15 cellular contexts compared by ENCODE assay signal in genomic region chr7:151012031-151012692, GRCh38. TPM values are rescaled to one million over a fixed set of nuclear protein-coding genes. Genes with fewer than 3 reads are reported as not detected.
DNase-seq lines count a peak whose midpoint lies in the region; ATAC-seq, FAIRE-seq and TF ChIP-seq lines count a peak whose summit lies in the region.
"Had no signal": no experiment of that assay in that cellular context is flagged by ENCODE, and none has a peak within 500 bp of the region (broad histone marks: within the 10 kb centered on the region; RNA-seq: fewer than 3 reads in every experiment).

No MANE protein-coding gene starts in this region.

- no peak for FAIRE-seq in kidney (lab: Jason Lieb, UNC)
- FAIRE-seq: colon had no signal

- H3K27ac Mint-ChIP-seq in stimulated activated naive CD8-positive, alpha-beta T cell treated with anti-CD3 and anti-CD28 coated beads, Interleukin-15, Interleukin-2, amounts not matched to agents 100 ng/mL and 50 ng/mL, for 24 hours: peak overlapping the region; percentile 49
- H3K27ac Mint-ChIP-seq in activated CD8-positive, alpha-beta T cell treated with anti-CD3 and anti-CD28 coated beads, Interleukin-2, amount 10 ng/mL, durations not matched to agents 7 days and 5 days: peak overlapping the region; percentile 84
- peak overlapping the region; percentile 32 for H3K27ac Mint-ChIP-seq in type B pancreatic cell
- H3K27ac Mint-ChIP-seq: activated B cell treated with CpG ODN at 0.5 μM for 24 hours had no signal

- no peak for ATAC-seq in stimulated activated naive CD8-positive, alpha-beta T cell treated with anti-CD3 and anti-CD28 coated beads, Interleukin-15, Interleukin-2, amounts not matched to agents 100 U/mL and 50 U/mL, for 24 hours
- no peak for ATAC-seq in activated CD8-positive, alpha-beta T cell treated with anti-CD3 and anti-CD28 coated beads, Interleukin-2, amount 10 ng/mL, durations not matched to agents 7 days and 5 days
- ATAC-seq in GM21390 (IDR thresholded peaks at IDR 0.05; ENCODE audit: unreplicated experiment): no peak

- intact Hi-C loops in kidney (cut with DNase I): no loop called here

- H3K4me1 Mint-ChIP-seq in stimulated activated naive CD8-positive, alpha-beta T cell treated with anti-CD3 and anti-CD28 coated beads, Interleukin-15, Interleukin-2, amounts not matched to agents 100 ng/mL and 50 ng/mL, for 24 hours (ENCODE audit: low read depth): peaks cover 81% of the 10 kb centered on the region
- peaks cover 89% of the 10 kb centered on the region for H3K4me1 Mint-ChIP-seq in activated CD8-positive, alpha-beta T cell treated with anti-CD3 and anti-CD28 coated beads, Interleukin-2, amount 10 ng/mL, durations not matched to agents 7 days and 5 days (ENCODE audit: low read depth)
- peaks cover 36% of the 10 kb centered on the region for H3K4me1 Mint-ChIP-seq in type B pancreatic cell (ENCODE audit: unreplicated experiment)

- H3K27ac ChIP-seq in kidney (ENCODE audit: low read depth in 2 of 2, low read length in 2 of 2): no peak overlapping the region
- H3K27ac ChIP-seq: foreskin keratinocyte, ovary had no signal

- no peak overlapping the region for H3K9ac ChIP-seq in kidney (ENCODE audit: low read length in 2 of 2)

- H3K27me3 Mint-ChIP-seq in stimulated activated naive CD8-positive, alpha-beta T cell treated with anti-CD3 and anti-CD28 coated beads, Interleukin-15, Interleukin-2, amounts not matched to agents 100 ng/mL and 50 ng/mL, for 24 hours: no peaks in the 10 kb centered on the region
- H3K27me3 Mint-ChIP-seq in activated CD8-positive, alpha-beta T cell treated with anti-CD3 and anti-CD28 coated beads, Interleukin-2, amount 10 ng/mL, durations not matched to agents 7 days and 5 days (ENCODE audit: low read depth): no peaks in the 10 kb centered on the region
- peaks cover 43% of the 10 kb centered on the region for H3K27me3 Mint-ChIP-seq in type B pancreatic cell
- H3K27me3 Mint-ChIP-seq: activated B cell treated with CpG ODN at 0.5 μM for 24 hours had no signal

- H3K36me3 Mint-ChIP-seq in stimulated activated naive CD8-positive, alpha-beta T cell treated with anti-CD3 and anti-CD28 coated beads, Interleukin-15, Interleukin-2, amounts not matched to agents 100 ng/mL and 50 ng/mL, for 24 hours (ENCODE audit: low read depth): no peaks in the 10 kb centered on the region
- peaks cover 11% of the 10 kb centered on the region for H3K36me3 Mint-ChIP-seq in activated CD8-positive, alpha-beta T cell treated with anti-CD3 and anti-CD28 coated beads, Interleukin-2, amount 10 ng/mL, durations not matched to agents 7 days and 5 days (ENCODE audit: low read depth)
- no peaks in the 10 kb centered on the region for H3K36me3 Mint-ChIP-seq in type B pancreatic cell
- H3K36me3 Mint-ChIP-seq: stimulated activated naive B cell treated with anti-CD40 and anti-IgM and Interleukin-4, amounts not matched to agents 10 μg/mL and 1 μg/mL and 100 μg/mL, for 72 hours had no signal

- H3K4me3 Mint-ChIP-seq in stimulated activated naive CD8-positive, alpha-beta T cell treated with anti-CD3 and anti-CD28 coated beads, Interleukin-15, Interleukin-2, amounts not matched to agents 100 ng/mL and 50 ng/mL, for 24 hours: peak overlapping the region; percentile 36
- H3K4me3 Mint-ChIP-seq in activated CD8-positive, alpha-beta T cell treated with anti-CD3 and anti-CD28 coated beads, Interleukin-2, amount 10 ng/mL, durations not matched to agents 7 days and 5 days: peak overlapping the region; percentile 23
- H3K4me3 Mint-ChIP-seq in type B pancreatic cell: peak overlapping the region; percentile 39

- TF ChIP-seq CTCF in kidney (IDR thresholded peaks at IDR 0.05; ENCODE audit: borderline replicate concordance, extremely low read depth, insufficient read depth) (no peak), type B pancreatic cell (conservative IDR thresholded peaks at IDR 0.05) (no peak)

- POLR2A ChIA-PET in activated CD8-positive, alpha-beta T cell treated with anti-CD3 and anti-CD28 coated beads, Interleukin-2, amount 10 ng/mL, durations not matched to agents 7 days and 5 days (lab: Charles Lee): no interaction called here

- CTCF ChIA-PET in activated CD8-positive, alpha-beta T cell treated with anti-CD3 and anti-CD28 coated beads, Interleukin-2, amount 10 ng/mL, durations not matched to agents 7 days and 5 days (lab: Charles Lee): interaction anchor here (0.7 to 3.2 kb wide), 5 partner anchors 8 to 49 kb away, joined by 3 to 14 read pairs (median 5); partner anchors contain the start of gene ABCB8

- H3K9me3 Mint-ChIP-seq in stimulated activated naive CD8-positive, alpha-beta T cell treated with anti-CD3 and anti-CD28 coated beads, Interleukin-15, Interleukin-2, amounts not matched to agents 100 ng/mL and 50 ng/mL, for 24 hours: no peaks in the 10 kb centered on the region
- H3K9me3 Mint-ChIP-seq in activated CD8-positive, alpha-beta T cell treated with anti-CD3 and anti-CD28 coated beads, Interleukin-2, amount 10 ng/mL, durations not matched to agents 7 days and 5 days (ENCODE audit: insufficient read depth): no peaks in the 10 kb centered on the region
- no peaks in the 10 kb centered on the region for H3K9me3 Mint-ChIP-seq in type B pancreatic cell
- H3K9me3 Mint-ChIP-seq: activated B cell treated with CpG ODN at 0.5 μM for 24 hours had no signal

- H3K9me3 ChIP-seq in kidney (ENCODE audit: control insufficient read depth in 1 of 2, low read length in 2 of 2): no peaks in the 10 kb centered on the region
- H3K9me3 ChIP-seq: ovary had no signal

- no peaks in the 10 kb centered on the region for H3K36me3 ChIP-seq in kidney (ENCODE audit: control insufficient read depth in 1 of 2, insufficient read depth in 2 of 2, low read length in 2 of 2)
- H3K36me3 ChIP-seq: ovary had no signal

- peaks cover 0 to 20% of the 10 kb centered on the region in 2 donors for H3K4me1 ChIP-seq in kidney (ENCODE audit: control insufficient read depth in 1 of 2, insufficient read depth in 1 of 2, low read depth in 1 of 2, low read length in 2 of 2)
- H3K4me1 ChIP-seq: foreskin keratinocyte had no signal

- no peak overlapping the region for H3K4me3 ChIP-seq in kidney (ENCODE audit: low read length in 2 of 2)
- H3K4me3 ChIP-seq: ovary had no signal

- DNase-seq in stimulated activated naive CD8-positive, alpha-beta T cell treated with anti-CD3 and anti-CD28 coated beads, Interleukin-15, Interleukin-2, amounts not matched to agents 100 U/mL and 50 U/mL, for 24 hours: no peak
- DNase-seq in activated CD8-positive, alpha-beta T cell treated with anti-CD3 and anti-CD28 coated beads, Interleukin-2, amount 10 ng/mL, durations not matched to agents 7 days and 5 days: no peak
- DNase-seq in kidney: peak; percentile 69
- DNase-seq in type B pancreatic cell (ENCODE audit: extremely low spot score, unreplicated experiment): no peak
- DNase-seq in DMS 273 (lab: John Stamatoyannopoulos, UW; ENCODE audit: unreplicated experiment): no peak
- no peak for DNase-seq in NCI-H2196 treated with DMSO at 0.1 percent for 48 hours (lab: John Stamatoyannopoulos, UW; ENCODE audit: unreplicated experiment)
- DNase-seq: activated B cell treated with CpG ODN at 0.5 μM for 24 hours; activated naive CD4-positive, alpha-beta T cell treated with anti-CD3 and anti-CD28 coated beads, Interleukin-2, amount 50 U/mL, for 16 hours; foreskin keratinocyte; NCI-H510A treated with DMSO at 0.1 percent for 48 hours; ovary; stimulated activated naive B cell treated with anti-CD40 and anti-IgM and Interleukin-4, amounts not matched to agents 10 μg/mL and 1 μg/mL and 100 μg/mL, for 72 hours had no signal

RNA-seq across cellular contexts. Expression of gene ATG9B, which starts 12.1 kb away (rescaled TPM):
- 1 to 10 TPM; 6.8 to 7.4 TPM for total RNA-seq in activated CD8-positive, alpha-beta T cell treated with anti-CD3 and anti-CD28 coated beads, Interleukin-2, amount 10 ng/mL, durations not matched to agents 7 days and 5 days
- total RNA-seq in kidney (0.19 TPM), type B pancreatic cell (ENCODE audit: low replicate concordance) (33.8 and 53.2 TPM in 2 replicates)
- polyA plus RNA-seq in kidney (ENCODE audit: insufficient read depth, low read depth, low replicate concordance): 0.19 TPM

RNA-seq across cellular contexts. Expression of gene ABCB8, which starts 16.1 kb away (rescaled TPM):
- 10 to 100 TPM; 48.0 to 49.5 TPM for total RNA-seq in activated CD8-positive, alpha-beta T cell treated with anti-CD3 and anti-CD28 coated beads, Interleukin-2, amount 10 ng/mL, durations not matched to agents 7 days and 5 days
- total RNA-seq in kidney (36.0 TPM), type B pancreatic cell (ENCODE audit: low replicate concordance) (32.7 and 45.5 TPM in 2 replicates)
- polyA plus RNA-seq in kidney (ENCODE audit: insufficient read depth, low read depth, low replicate concordance): 34.3 TPM

RNA-seq across cellular contexts. Expression of gene NOS3, which starts 21.3 kb away (rescaled TPM):
- total RNA-seq in activated CD8-positive, alpha-beta T cell treated with anti-CD3 and anti-CD28 coated beads, Interleukin-2, amount 10 ng/mL, durations not matched to agents 7 days and 5 days: 10 to 100 TPM; 12.2 to 13.8 TPM
- total RNA-seq in kidney (51.7 TPM), type B pancreatic cell (ENCODE audit: low replicate concordance) (0.21 and 1.7 TPM in 2 replicates)
- 9.3 TPM for polyA plus RNA-seq in kidney (ENCODE audit: insufficient read depth, low read depth, low replicate concordance)

RNA-seq across cellular contexts. Expression of gene KCNH2, which starts 34.0 kb away (rescaled TPM):
- not detected for total RNA-seq in activated CD8-positive, alpha-beta T cell treated with anti-CD3 and anti-CD28 coated beads, Interleukin-2, amount 10 ng/mL, durations not matched to agents 7 days and 5 days
- total RNA-seq in kidney (1.3 TPM), type B pancreatic cell (ENCODE audit: low replicate concordance) (8.0 and 10.0 TPM in 2 replicates)
- polyA plus RNA-seq in kidney (ENCODE audit: insufficient read depth, low read depth, low replicate concordance): 1.5 TPM
- total RNA-seq: foreskin keratinocyte had no signal
- polyA plus RNA-seq: foreskin keratinocyte had no signal

RNA-seq across cellular contexts. Expression of gene ASIC3, which starts 36.2 kb away (rescaled TPM):
- total RNA-seq in activated CD8-positive, alpha-beta T cell treated with anti-CD3 and anti-CD28 coated beads, Interleukin-2, amount 10 ng/mL, durations not matched to agents 7 days and 5 days: 1 to 10 TPM; 2.8 to 3.2 TPM
- total RNA-seq in kidney (1.9 TPM), type B pancreatic cell (ENCODE audit: low replicate concordance) (2.2 and 4.4 TPM in 2 replicates)
- 3.1 TPM for polyA plus RNA-seq in kidney (ENCODE audit: insufficient read depth, low read depth, low replicate concordance)

Comparison
In these comparisons a context has a peak if more than half of its experiments do, and no peak if none do; other contexts are left out.
1. H3K27ac Mint-ChIP-seq: peak in every context shown above with its lines; median percentile 84 in activated CD8-positive, alpha-beta T cell treated with anti-CD3 and anti-CD28 coated beads, Interleukin-2, amount 10 ng/mL, durations not matched to agents 7 days and 5 days; 49 in stimulated activated naive CD8-positive, alpha-beta T cell treated with anti-CD3 and anti-CD28 coated beads, Interleukin-15, Interleukin-2, amounts not matched to agents 100 ng/mL and 50 ng/mL, for 24 hours; 32 in type B pancreatic cell.